28 cellular contexts compared by ENCODE assay signal in the genomic region with DNA sequence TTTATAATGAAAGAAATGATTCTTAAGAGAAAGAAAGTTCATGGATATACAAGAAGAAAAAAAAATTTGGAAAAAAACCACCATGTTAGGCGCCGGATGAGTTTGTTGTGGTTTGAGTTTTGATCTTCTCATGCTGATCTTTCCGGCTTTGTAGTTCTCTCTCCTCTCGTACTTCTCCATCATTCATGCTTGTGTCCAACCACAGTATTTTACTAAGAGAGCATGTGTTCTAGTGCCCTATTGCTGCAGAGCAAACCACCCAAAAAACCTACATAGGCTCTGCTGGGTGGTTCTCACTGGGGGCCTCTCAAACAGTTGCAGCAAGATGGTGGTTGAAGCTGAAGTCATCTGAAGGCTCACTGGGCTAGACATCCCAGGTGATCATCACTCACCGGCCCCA.
"Had no signal": no experiment of that assay in that cellular context is flagged by ENCODE, and none has a peak within 500 bp of the region (broad histone marks: within the 10 kb centered on the region; RNA-seq: fewer than 3 reads in every experiment).

No MANE protein-coding gene starts in this region.

- H3K4me3 Mint-ChIP-seq: activated naive CD4-positive, alpha-beta T cell treated with anti-CD3 and anti-CD28 coated beads, Interleukin-2, amount 10 ng/mL, durations not matched to agents 7 days and 5 days; activated naive CD8-positive, alpha-beta T cell treated with anti-CD3 and anti-CD28 coated beads for 36 hours; activated T-helper 17 cell treated with anti-CD3 and anti-CD28 coated beads, Interleukin-2, amount 50 U/mL, for 72 hours had no signal

- ATAC-seq: activated T-helper 17 cell treated with anti-CD3 and anti-CD28 coated beads, Interleukin-2, amount 50 U/mL, for 72 hours had no signal

- H3K27me3 ChIP-seq: Peyer's patch, SJCRH30 had no signal

- H3K27ac ChIP-seq: Peyer's patch, RWPE1, SJCRH30, WERI-Rb-1 had no signal

- H3K4me1 ChIP-seq: Peyer's patch had no signal

- DNase-seq: activated CD4-positive, alpha-beta T cell treated with anti-CD3 and anti-CD28 coated beads for 48 hours; activated CD4-positive, alpha-beta T cell treated with anti-CD3 and anti-CD28 coated beads, Interleukin-2, amount 50 U/mL, for 4 hours; activated CD4-positive, CD25-positive, alpha-beta regulatory T cell treated with anti-CD3 and anti-CD28 coated beads, Interleukin-2, amount 50 U/mL, for 72 hours; activated CD8-positive, alpha-beta memory T cell treated with anti-CD3 and anti-CD28 coated beads for 24 hours; activated gamma-delta T cell treated with Interleukin-2 at 50 U/mL for 16 hours; activated naive CD4-positive, alpha-beta T cell treated with anti-CD3 and anti-CD28 coated beads, Interleukin-2, amount 10 ng/mL, durations not matched to agents 7 days and 5 days; activated naive CD8-positive, alpha-beta T cell treated with anti-CD3 and anti-CD28 coated beads for 36 hours; activated T-cell treated with anti-CD3 and anti-CD28 coated beads, Interleukin-2, amount 50 U/mL, for 48 hours; anterior cingulate cortex; cerebellar nuclear complex; KBM-7; NCI-H1092 treated with DMSO at 0.1 percent for 48 hours; NCI-H1417 treated with DMSO at 0.1 percent for 48 hours; NCI-H1694; NCI-H2029; NCI-H2107; NCI-H2171 treated with DMSO at 0.1 percent for 48 hours; NCI-H226; NCI-H526; NCI-H82; Peyer's patch; Right ventricle myocardium superior; SJCRH30; SK-N-SH; T-helper 1 cell; WERI-Rb-1 had no signal

- H3K9me3 Mint-ChIP-seq: activated naive CD4-positive, alpha-beta T cell treated with anti-CD3 and anti-CD28 coated beads, Interleukin-2, amount 10 ng/mL, durations not matched to agents 7 days and 5 days; activated naive CD8-positive, alpha-beta T cell treated with anti-CD3 and anti-CD28 coated beads for 36 hours; activated T-helper 17 cell treated with anti-CD3 and anti-CD28 coated beads, Interleukin-2, amount 50 U/mL, for 72 hours had no signal

- H3K27ac Mint-ChIP-seq: activated naive CD4-positive, alpha-beta T cell treated with anti-CD3 and anti-CD28 coated beads, Interleukin-2, amount 10 ng/mL, durations not matched to agents 7 days and 5 days; activated naive CD8-positive, alpha-beta T cell treated with anti-CD3 and anti-CD28 coated beads for 36 hours; activated T-helper 17 cell treated with anti-CD3 and anti-CD28 coated beads, Interleukin-2, amount 50 U/mL, for 72 hours had no signal

- H3K4me1 Mint-ChIP-seq: activated naive CD4-positive, alpha-beta T cell treated with anti-CD3 and anti-CD28 coated beads, Interleukin-2, amount 10 ng/mL, durations not matched to agents 7 days and 5 days; activated naive CD8-positive, alpha-beta T cell treated with anti-CD3 and anti-CD28 coated beads for 36 hours; activated T-helper 17 cell treated with anti-CD3 and anti-CD28 coated beads, Interleukin-2, amount 50 U/mL, for 72 hours had no signal

- H3K27me3 Mint-ChIP-seq: activated naive CD4-positive, alpha-beta T cell treated with anti-CD3 and anti-CD28 coated beads, Interleukin-2, amount 10 ng/mL, durations not matched to agents 7 days and 5 days; activated naive CD8-positive, alpha-beta T cell treated with anti-CD3 and anti-CD28 coated beads for 36 hours; activated T-helper 17 cell treated with anti-CD3 and anti-CD28 coated beads, Interleukin-2, amount 50 U/mL, for 72 hours had no signal

- H3K36me3 Mint-ChIP-seq: activated naive CD4-positive, alpha-beta T cell treated with anti-CD3 and anti-CD28 coated beads, Interleukin-2, amount 10 ng/mL, durations not matched to agents 7 days and 5 days; activated naive CD8-positive, alpha-beta T cell treated with anti-CD3 and anti-CD28 coated beads for 36 hours had no signal
